Comparison of ENCODE assay signal across 10 cellular contexts in genomic region chr4:184039963-184040383, GRCh38.
DNase-seq lines count a peak whose midpoint lies in the region; ATAC-seq and TF ChIP-seq lines count a peak whose summit lies in the region.
"Had no signal": no experiment of that assay in that cellular context is flagged by ENCODE, and none has a peak within 500 bp of the region (broad histone marks: within the 10 kb centered on the region; RNA-seq: fewer than 3 reads in every experiment).

No MANE protein-coding gene starts in this region.

- intact Hi-C loops in spleen (cut with DNase I; ENCODE audit: low total_unique reads): no loop called here

- H3K27ac ChIP-seq in spleen: no peak overlapping the region
- H3K27ac ChIP-seq: neutrophil had no signal

- no peak overlapping the region for H3K27ac Mint-ChIP-seq in stimulated activated naive CD8-positive, alpha-beta T cell treated with anti-CD3 and anti-CD28 coated beads, Interleukin-15, amount 100 ng/mL, for 72 hours

- no peaks in the 10 kb centered on the region for H3K9me3 Mint-ChIP-seq in stimulated activated naive CD8-positive, alpha-beta T cell treated with anti-CD3 and anti-CD28 coated beads, Interleukin-15, amount 100 ng/mL, for 72 hours

- ATAC-seq in stimulated activated naive CD8-positive, alpha-beta T cell treated with anti-CD3 and anti-CD28 coated beads, Interleukin-15, amount 100 ng/mL, for 72 hours: peak; percentile 89
- ATAC-seq in HG03159 (IDR thresholded peaks at IDR 0.05; ENCODE audit: unreplicated experiment): no peak

- 8 to 30% (median 13%) methylated on average over 19 to 22 of the region's 22 CpGs for WGBS in spleen, 5 donors

- H3K27me3 ChIP-seq in spleen (replicated peaks in 1 of 7): peaks cover 0 to 38% (median 6%) of the 10 kb centered on the region in 7 donors

- H3K4me1 ChIP-seq in spleen: peaks cover 0 to 10% (median 0%) of the 10 kb centered on the region in 6 donors

- no peak for TF ChIP-seq CTCF in spleen (IDR thresholded peaks at IDR 0.05 in 8 of 11, conservative IDR thresholded peaks at IDR 0.05 in 3 of 11)

- H3K4me3 ChIP-seq in spleen: peak overlapping the region in 3 of 8 donors; percentile 1 to 36 (median 10)

- peaks cover 19% of the 10 kb centered on the region for H3K4me1 Mint-ChIP-seq in stimulated activated naive CD8-positive, alpha-beta T cell treated with anti-CD3 and anti-CD28 coated beads, Interleukin-15, amount 100 ng/mL, for 72 hours

- DNase-seq in activated T-cell treated with anti-CD3 and anti-CD28 coated beads for 48 hours (ENCODE audit: low read depth): peak; percentile 24
- no peak for DNase-seq in activated T-cell treated with anti-CD3 and anti-CD28 coated beads, Interleukin-2, amount 50 U/mL, for 1 hour
- DNase-seq in astrocyte of the hippocampus (ENCODE audit: low read depth, low spot score): peak; percentile 23
- DNase-seq in kidney tubule cell (ENCODE audit: low spot score): peak; percentile 27
- DNase-seq in stimulated activated naive CD8-positive, alpha-beta T cell treated with anti-CD3 and anti-CD28 coated beads, Interleukin-15, amount 100 ng/mL, for 72 hours: peak in 1 of 2 donors; percentile 27
- no peak for DNase-seq in dermis blood vessel endothelial cell
- no peak for DNase-seq in spleen
- DNase-seq: NCI-H2171 had no signal

- peaks cover 45% of the 10 kb centered on the region for H3K27me3 Mint-ChIP-seq in stimulated activated naive CD8-positive, alpha-beta T cell treated with anti-CD3 and anti-CD28 coated beads, Interleukin-15, amount 100 ng/mL, for 72 hours

- peak overlapping the region; percentile 57 to 80 for H3K4me3 Mint-ChIP-seq in stimulated activated naive CD8-positive, alpha-beta T cell treated with anti-CD3 and anti-CD28 coated beads, Interleukin-15, amount 100 ng/mL, for 72 hours

- no peaks in the 10 kb centered on the region for H3K36me3 ChIP-seq in spleen
- H3K36me3 ChIP-seq: neutrophil had no signal

- H3K9me3 ChIP-seq in spleen: peaks cover 0 to 3% (median 2%) of the 10 kb centered on the region in 8 donors
- H3K9me3 ChIP-seq: neutrophil had no signal

- no peak for TF ChIP-seq POLR2A in spleen (IDR thresholded peaks at IDR 0.05)

Comparison
In these comparisons a context has a peak if more than half of its experiments do, and no peak if none do; other contexts are left out.
1. DNase-seq: peak in activated T-cell treated with anti-CD3 and anti-CD28 coated beads for 48 hours (single experiment), astrocyte of the hippocampus (single experiment) and kidney tubule cell (single experiment); none in activated T-cell treated with anti-CD3 and anti-CD28 coated beads, Interleukin-2, amount 50 U/mL, for 1 hour (single experiment), dermis blood vessel endothelial cell (single experiment) and spleen (single experiment).